28 cellular contexts compared by ENCODE assay signal in the genomic region with DNA sequence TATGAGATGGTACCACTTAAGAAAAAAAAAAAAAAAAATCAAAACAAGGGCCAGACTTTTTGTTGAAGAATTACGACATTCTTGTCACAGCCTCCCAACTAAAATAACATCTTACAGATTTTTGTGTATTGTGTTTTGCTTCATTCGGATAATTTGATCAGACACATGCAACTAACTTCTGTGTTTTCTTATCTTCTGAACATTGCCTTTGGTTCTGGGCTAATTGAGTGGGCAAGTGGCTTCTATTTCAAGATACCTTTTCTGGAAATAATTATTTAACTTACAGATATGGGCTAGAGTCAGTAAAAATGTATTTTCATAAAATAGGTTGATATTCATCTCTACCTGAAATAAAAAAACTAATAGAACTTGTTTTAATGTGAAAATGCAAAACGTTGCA.
"Had no signal": no experiment of that assay in that cellular context is flagged by ENCODE, and none has a peak within 500 bp of the region (broad histone marks: within the 10 kb centered on the region; RNA-seq: fewer than 3 reads in every experiment).

No MANE protein-coding gene starts in this region.

- H3K27ac ChIP-seq: stomach, suprapubic skin, testis, thoracic aorta, thyroid gland, tibial artery, tibial nerve, transverse colon, upper lobe of left lung, upper lobe of right lung, uterus, vagina had no signal

- H3K4me3 Mint-ChIP-seq: stimulated activated effector memory CD8-positive, alpha-beta T cell treated with anti-CD3 and anti-CD28 coated beads, Interleukin-12 subunit alpha, Interleukin-12 subunit beta, amount 100 ng/mL, for 72 hours; stimulated activated memory B cell treated with anti-CD40 and anti-IgM and Interleukin-4, amounts not matched to agents 10 μg/mL and 1 μg/mL and 100 μg/mL, for 72 hours; stimulated activated naive B cell treated with anti-CD40 and anti-IgM and Interleukin-4, amounts not matched to agents 10 μg/mL and 1 μg/mL and 100 μg/mL, for 72 hours; stimulated activated naive CD8-positive, alpha-beta T cell treated with anti-CD3 and anti-CD28 coated beads, Interleukin-15, amount 100 ng/mL, for 72 hours; stimulated activated naive CD8-positive, alpha-beta T cell treated with anti-CD3 and anti-CD28 coated beads, Interleukin-15, Interleukin-2, amounts not matched to agents 100 ng/mL and 50 ng/mL, for 24 hours; type B pancreatic cell had no signal

- H3K27ac Mint-ChIP-seq: stimulated activated effector memory CD8-positive, alpha-beta T cell treated with anti-CD3 and anti-CD28 coated beads, Interleukin-12 subunit alpha, Interleukin-12 subunit beta, amount 100 ng/mL, for 72 hours; stimulated activated memory B cell treated with anti-CD40 and anti-IgM and Interleukin-4, amounts not matched to agents 10 μg/mL and 1 μg/mL and 100 μg/mL, for 72 hours; stimulated activated naive B cell treated with anti-CD40 and anti-IgM and Interleukin-4, amounts not matched to agents 10 μg/mL and 1 μg/mL and 100 μg/mL, for 72 hours; stimulated activated naive CD8-positive, alpha-beta T cell treated with anti-CD3 and anti-CD28 coated beads, Interleukin-15, amount 100 ng/mL, for 72 hours; stimulated activated naive CD8-positive, alpha-beta T cell treated with anti-CD3 and anti-CD28 coated beads, Interleukin-15, Interleukin-2, amounts not matched to agents 100 ng/mL and 50 ng/mL, for 24 hours; type B pancreatic cell had no signal

- H3K36me3 ChIP-seq: stomach, suprapubic skin, thoracic aorta, thyroid gland, tibial artery, tibial nerve, transverse colon, upper lobe of left lung, upper lobe of right lung, uterus, vagina had no signal

- H3K4me1 Mint-ChIP-seq: stimulated activated effector memory CD8-positive, alpha-beta T cell treated with anti-CD3 and anti-CD28 coated beads, Interleukin-12 subunit alpha, Interleukin-12 subunit beta, amount 100 ng/mL, for 72 hours; stimulated activated memory B cell treated with anti-CD40 and anti-IgM and Interleukin-4, amounts not matched to agents 10 μg/mL and 1 μg/mL and 100 μg/mL, for 72 hours; stimulated activated naive B cell treated with anti-CD40 and anti-IgM and Interleukin-4, amounts not matched to agents 10 μg/mL and 1 μg/mL and 100 μg/mL, for 72 hours; stimulated activated naive CD8-positive, alpha-beta T cell treated with anti-CD3 and anti-CD28 coated beads, Interleukin-15, amount 100 ng/mL, for 72 hours had no signal

- H3K4me3 ChIP-seq: stomach, suprapubic skin, testis, thoracic aorta, thyroid gland, tibial artery, tibial nerve, transverse colon, upper lobe of left lung, upper lobe of right lung, uterus, vagina had no signal

- H3K9me3 ChIP-seq: stomach, suprapubic skin, testis, thoracic aorta, thyroid gland, tibial artery, tibial nerve, transverse colon, upper lobe of left lung, upper lobe of right lung, uterus, vagina had no signal

- H3K27me3 ChIP-seq: stomach, suprapubic skin, testis, thyroid gland, tibial artery, tibial nerve, transverse colon, upper lobe of left lung, upper lobe of right lung, uterus, vagina had no signal

- H3K27me3 Mint-ChIP-seq: stimulated activated memory B cell treated with anti-CD40 and anti-IgM and Interleukin-4, amounts not matched to agents 10 μg/mL and 1 μg/mL and 100 μg/mL, for 72 hours; stimulated activated naive B cell treated with anti-CD40 and anti-IgM and Interleukin-4, amounts not matched to agents 10 μg/mL and 1 μg/mL and 100 μg/mL, for 72 hours; stimulated activated naive CD8-positive, alpha-beta T cell treated with anti-CD3 and anti-CD28 coated beads, Interleukin-15, amount 100 ng/mL, for 72 hours; stimulated activated naive CD8-positive, alpha-beta T cell treated with anti-CD3 and anti-CD28 coated beads, Interleukin-15, Interleukin-2, amounts not matched to agents 100 ng/mL and 50 ng/mL, for 24 hours; type B pancreatic cell had no signal

- H3K9me3 Mint-ChIP-seq: stimulated activated effector memory CD8-positive, alpha-beta T cell treated with anti-CD3 and anti-CD28 coated beads, Interleukin-12 subunit alpha, Interleukin-12 subunit beta, amount 100 ng/mL, for 72 hours; stimulated activated naive CD8-positive, alpha-beta T cell treated with anti-CD3 and anti-CD28 coated beads, Interleukin-15, amount 100 ng/mL, for 72 hours; stimulated activated naive CD8-positive, alpha-beta T cell treated with anti-CD3 and anti-CD28 coated beads, Interleukin-15, Interleukin-2, amounts not matched to agents 100 ng/mL and 50 ng/mL, for 24 hours; type B pancreatic cell had no signal

- ATAC-seq: stimulated activated effector memory CD8-positive, alpha-beta T cell treated with anti-CD3 and anti-CD28 coated beads, Interleukin-12 subunit alpha, Interleukin-12 subunit beta, amount 100 ng/mL, for 72 hours; stimulated activated memory B cell treated with anti-CD40 and anti-IgM and Interleukin-4, amounts not matched to agents 10 μg/mL and 1 μg/mL and 100 μg/mL, for 72 hours; stimulated activated naive B cell treated with anti-CD40 and anti-IgM and Interleukin-4, amounts not matched to agents 10 μg/mL and 1 μg/mL and 100 μg/mL, for 72 hours; stimulated activated naive CD8-positive, alpha-beta T cell treated with anti-CD3 and anti-CD28 coated beads, Interleukin-15, amount 100 ng/mL, for 72 hours; stimulated activated naive CD8-positive, alpha-beta T cell treated with anti-CD3 and anti-CD28 coated beads, Interleukin-15, Interleukin-2, amounts not matched to agents 100 U/mL and 50 U/mL, for 24 hours; upper lobe of right lung had no signal

- H3K4me1 ChIP-seq: stomach, suprapubic skin, testis, thyroid gland, tibial artery, tibial nerve, transverse colon, upper lobe of left lung, upper lobe of right lung, uterus, vagina had no signal

- H3K36me3 Mint-ChIP-seq: stimulated activated effector memory CD8-positive, alpha-beta T cell treated with anti-CD3 and anti-CD28 coated beads, Interleukin-12 subunit alpha, Interleukin-12 subunit beta, amount 100 ng/mL, for 72 hours; stimulated activated memory B cell treated with anti-CD40 and anti-IgM and Interleukin-4, amounts not matched to agents 10 μg/mL and 1 μg/mL and 100 μg/mL, for 72 hours; stimulated activated naive B cell treated with anti-CD40 and anti-IgM and Interleukin-4, amounts not matched to agents 10 μg/mL and 1 μg/mL and 100 μg/mL, for 72 hours; type B pancreatic cell had no signal

- DNase-seq: stimulated activated CD4-positive, alpha-beta T cell treated with anti-CD3 and anti-CD28 coated beads, Interleukin-2, amount 100 ng/mL, for 48 hours; stimulated activated CD4-positive, alpha-beta T cell treated with anti-CD3 and anti-CD28 coated beads, Interleukin-4, amount 100 ng/mL, for 1 hour; stimulated activated CD4-positive, alpha-beta T cell treated with anti-CD3 and anti-CD28 coated beads, Interleukin-4, amount 100 ng/mL, for 24 hours; stimulated activated CD4-positive, alpha-beta T cell treated with anti-CD3 and anti-CD28 coated beads, Interleukin-4, amount 100 ng/mL, for 4 hours; stimulated activated CD8-positive, alpha-beta memory T cell treated with anti-CD3 and anti-CD28 coated beads, Interleukin-4, amount 100 ng/mL, for 48 hours; stimulated activated naive B cell treated with anti-CD40 and anti-IgM and Interleukin-4, amounts not matched to agents 10 μg/mL and 1 μg/mL and 100 μg/mL, for 72 hours; stimulated activated naive CD4-positive, alpha-beta T cell; stimulated activated naive CD4-positive, alpha-beta T cell treated with Interleukin-2 at 50 U/mL for 16 hours; stimulated activated naive CD8-positive, alpha-beta T cell treated with anti-CD3 and anti-CD28 coated beads, Interleukin-15, amount 100 ng/mL, for 72 hours; stimulated activated naive CD8-positive, alpha-beta T cell treated with anti-CD3 and anti-CD28 coated beads, Interleukin-15, Interleukin-2, amounts not matched to agents 100 U/mL and 50 U/mL, for 24 hours; stomach; substantia nigra; testis; thyroid gland; tibial artery; transverse colon; trophoblast cell; upper lobe of left lung; upper lobe of right lung; uterus had no signal
